Comparison of ENCODE assay signal across 23 cellular contexts in the genomic region with DNA sequence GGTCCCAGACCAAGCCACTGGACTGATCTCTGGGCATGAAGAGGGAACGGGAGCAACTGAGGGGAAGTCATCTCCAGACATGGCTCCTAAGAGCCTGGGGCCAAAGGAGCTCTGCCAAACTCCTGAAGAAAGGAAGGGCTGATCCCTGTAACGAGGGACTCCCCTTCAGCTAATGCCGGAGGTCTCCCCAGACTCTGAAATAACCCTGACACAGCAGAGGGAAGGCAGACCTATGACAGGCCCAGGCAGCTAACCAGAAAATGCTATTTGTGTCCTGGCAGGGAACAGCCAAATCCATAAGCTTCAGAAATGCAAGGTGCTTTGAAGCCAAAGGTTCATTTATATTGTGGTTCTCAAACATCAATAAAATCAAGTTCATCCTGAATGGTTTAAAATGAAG.
"Had no signal": no experiment of that assay in that cellular context is flagged by ENCODE, and none has a peak within 500 bp of the region (broad histone marks: within the 10 kb centered on the region; RNA-seq: fewer than 3 reads in every experiment).

No MANE protein-coding gene starts in this region.

- ATAC-seq: activated CD4-positive, alpha-beta T cell treated with anti-CD3 and anti-CD28 coated beads for 36 hours; activated T-cell treated with anti-CD3 and anti-CD28 coated beads, Interleukin-2, amount 50 U/mL, for 72 hours; T-cell had no signal

- H3K4me3 Mint-ChIP-seq: activated CD4-positive, alpha-beta memory T cell treated with anti-CD3 and anti-CD28 coated beads, Interleukin-2, amount 10 ng/mL, durations not matched to agents 7 days and 5 days; activated CD4-positive, alpha-beta T cell treated with anti-CD3 and anti-CD28 coated beads for 36 hours; activated naive CD4-positive, alpha-beta T cell treated with anti-CD3 and anti-CD28 coated beads, Interleukin-2, amount 10 ng/mL, durations not matched to agents 7 days and 5 days; activated naive CD8-positive, alpha-beta T cell treated with anti-CD3 and anti-CD28 coated beads for 36 hours; activated T-cell treated with anti-CD3 and anti-CD28 coated beads, Interleukin-2, amount 50 U/mL, for 72 hours; T-cell had no signal

- H3K27ac ChIP-seq: adrenal gland, SK-N-MC, VCaP had no signal

- FAIRE-seq: RCC 7860 had no signal

- DNase-seq: activated CD4-positive, alpha-beta memory T cell treated with anti-CD3 and anti-CD28 coated beads, Interleukin-2, amount 10 ng/mL, durations not matched to agents 7 days and 5 days; activated CD4-positive, alpha-beta T cell treated with anti-CD3 and anti-CD28 coated beads for 36 hours; activated CD4-positive, alpha-beta T cell treated with anti-CD3 and anti-CD28 coated beads, Interleukin-2, amount 50 U/mL, for 1 hour; activated gamma-delta T cell treated with Interleukin-2 at 50 U/mL for 16 hours; activated naive CD4-positive, alpha-beta T cell treated with anti-CD3 and anti-CD28 coated beads, Interleukin-2, amount 10 ng/mL, durations not matched to agents 7 days and 5 days; activated naive CD8-positive, alpha-beta T cell treated with anti-CD3 and anti-CD28 coated beads for 36 hours; activated T-cell treated with anti-CD3 and anti-CD28 coated beads for 4 hours; activated T-cell treated with anti-CD3 and anti-CD28 coated beads, Interleukin-2, amount 50 U/mL, for 72 hours; adrenal gland; anterior cingulate cortex; NCI-H1105 treated with DMSO at 0.1 percent for 48 hours; NCI-H146; NCI-H187 treated with DMSO at 0.1 percent for 48 hours; NCI-H2081 treated with DMSO at 0.1 percent for 48 hours; NCI-H446; NCI-H524; T-cell; T-helper 2 cell; T1000 had no signal

- H3K4me1 Mint-ChIP-seq: activated CD4-positive, alpha-beta T cell treated with anti-CD3 and anti-CD28 coated beads for 36 hours; activated naive CD4-positive, alpha-beta T cell treated with anti-CD3 and anti-CD28 coated beads, Interleukin-2, amount 10 ng/mL, durations not matched to agents 7 days and 5 days had no signal

- H3K27me3 ChIP-seq: adrenal gland had no signal

- H3K4me1 ChIP-seq: adrenal gland had no signal

- H3K9me3 Mint-ChIP-seq: activated CD4-positive, alpha-beta memory T cell treated with anti-CD3 and anti-CD28 coated beads, Interleukin-2, amount 10 ng/mL, durations not matched to agents 7 days and 5 days; activated naive CD4-positive, alpha-beta T cell treated with anti-CD3 and anti-CD28 coated beads, Interleukin-2, amount 10 ng/mL, durations not matched to agents 7 days and 5 days; activated naive CD8-positive, alpha-beta T cell treated with anti-CD3 and anti-CD28 coated beads for 36 hours; activated T-cell treated with anti-CD3 and anti-CD28 coated beads, Interleukin-2, amount 50 U/mL, for 72 hours; activated T-helper 2 cell treated with anti-CD3 and anti-CD28 coated beads, Interferon-gamma antibody, Interleukin-2, Interleukin-4, amounts not matched to agents 10 μg/mL and 5 μg/mL and 100 μg/mL, durations not matched to agents 14 hours and 24 hours and 36 hours; T-cell had no signal

- H3K4me3 ChIP-seq: adrenal gland, SK-N-MC had no signal

- H3K9me3 ChIP-seq: adrenal gland had no signal

- H3K27ac Mint-ChIP-seq: activated CD4-positive, alpha-beta memory T cell treated with anti-CD3 and anti-CD28 coated beads, Interleukin-2, amount 10 ng/mL, durations not matched to agents 7 days and 5 days; activated CD4-positive, alpha-beta T cell treated with anti-CD3 and anti-CD28 coated beads for 36 hours; activated naive CD4-positive, alpha-beta T cell treated with anti-CD3 and anti-CD28 coated beads, Interleukin-2, amount 10 ng/mL, durations not matched to agents 7 days and 5 days; activated naive CD8-positive, alpha-beta T cell treated with anti-CD3 and anti-CD28 coated beads for 36 hours; activated T-cell treated with anti-CD3 and anti-CD28 coated beads, Interleukin-2, amount 50 U/mL, for 72 hours; activated T-helper 2 cell treated with anti-CD3 and anti-CD28 coated beads, Interferon-gamma antibody, Interleukin-2, Interleukin-4, amounts not matched to agents 10 μg/mL and 5 μg/mL and 100 μg/mL, durations not matched to agents 14 hours and 24 hours and 36 hours; T-cell had no signal

- H3K27me3 Mint-ChIP-seq: activated CD4-positive, alpha-beta memory T cell treated with anti-CD3 and anti-CD28 coated beads, Interleukin-2, amount 10 ng/mL, durations not matched to agents 7 days and 5 days; activated CD4-positive, alpha-beta T cell treated with anti-CD3 and anti-CD28 coated beads for 36 hours; activated naive CD4-positive, alpha-beta T cell treated with anti-CD3 and anti-CD28 coated beads, Interleukin-2, amount 10 ng/mL, durations not matched to agents 7 days and 5 days; activated naive CD8-positive, alpha-beta T cell treated with anti-CD3 and anti-CD28 coated beads for 36 hours; T-cell had no signal
